ENCODE assay signal across 9 cellular contexts in the genomic region with DNA sequence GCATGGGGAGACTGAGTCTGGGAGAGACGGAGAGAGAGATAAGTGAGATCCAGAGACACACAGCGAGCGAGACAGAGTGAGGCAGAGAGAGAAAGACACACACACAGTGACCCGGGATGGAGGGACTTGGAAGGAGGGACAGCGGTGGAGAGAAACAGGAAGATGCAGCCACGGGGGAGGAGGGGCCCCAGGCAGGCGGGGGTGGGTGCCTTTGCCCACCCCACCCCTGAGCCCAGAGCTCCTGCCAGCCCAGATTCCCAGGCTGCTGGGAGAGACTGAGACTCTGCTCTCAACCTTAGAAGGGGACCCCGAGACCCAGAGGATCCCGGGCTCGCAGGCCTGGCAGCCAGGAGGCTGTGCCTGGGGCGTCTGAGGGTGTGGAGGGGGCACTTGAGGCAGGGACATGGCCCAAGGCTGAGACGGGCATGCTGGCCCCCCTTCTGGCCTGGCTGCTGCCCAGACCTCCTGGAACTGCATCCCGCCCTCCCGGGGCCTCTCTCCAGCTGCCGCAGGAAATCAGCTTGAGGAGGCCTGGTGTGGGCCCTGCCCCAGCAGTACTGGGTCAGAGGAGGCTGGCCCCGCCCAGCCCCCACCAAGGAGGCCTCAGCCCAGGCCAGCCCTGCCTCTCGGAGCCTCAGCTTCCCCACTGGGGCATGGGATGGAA. TPM values are rescaled to one million over a fixed set of nuclear protein-coding genes. Genes with fewer than 3 reads are reported as not detected.
DNase-seq lines count a peak whose midpoint lies in the region; ATAC-seq and TF ChIP-seq lines count a peak whose summit lies in the region.
"Had no signal": no experiment of that assay in that cellular context is flagged by ENCODE, and none has a peak within 500 bp of the region (broad histone marks: within the 10 kb centered on the region; RNA-seq: fewer than 3 reads in every experiment).

No MANE protein-coding gene starts in this region.

- no peak for TF ChIP-seq POLR2A in NB4 (IDR thresholded peaks at IDR 0.05; ENCODE audit: extremely low read depth, insufficient read length)

- H3K56ac ChIP-seq in mesendoderm (ENCODE audit: low read length): no peak overlapping the region

- peaks cover 39% of the 10 kb centered on the region for H3K36me3 ChIP-seq in thoracic aorta
- H3K36me3 ChIP-seq in mesendoderm (ENCODE audit: control insufficient read depth, insufficient read depth, low read length): peaks cover 10% of the 10 kb centered on the region

- H2BK5ac ChIP-seq in mesendoderm (ENCODE audit: low read length): no peak overlapping the region

- DNase-seq in NB4 (ENCODE audit: low read depth): peak; percentile 41
- peak in 2 of 10 donors; percentile 18 to 58 for DNase-seq in dorsolateral prefrontal cortex
- no peak for DNase-seq in memory B cell (ENCODE audit: low spot score in 2 of 2)
- DNase-seq in thoracic aorta (ENCODE audit: low spot score): peak; percentile 59
- DNase-seq in mesendoderm: no peak
- no peak for DNase-seq in activated T-cell treated with anti-CD3 and anti-CD28 coated beads for 4 hours
- DNase-seq in ecto neural progenitor cell (ENCODE audit: low spot score): no peak
- no peak for DNase-seq in KG1 (lab: John Stamatoyannopoulos, UW)

- H3K27ac Mint-ChIP-seq in memory B cell: peak overlapping the region; percentile 1

- H3K23ac ChIP-seq in mesendoderm (ENCODE audit: low read length): no peak overlapping the region

- H3K9ac ChIP-seq in mesendoderm (ENCODE audit: low read length): no peak overlapping the region

- H3K4me1 Mint-ChIP-seq in memory B cell: peaks cover 4% of the 10 kb centered on the region

- no peaks in the 10 kb centered on the region for H3K79me2 ChIP-seq in mesendoderm (ENCODE audit: control insufficient read depth, insufficient read depth, low read length)

- H3K79me1 ChIP-seq in mesendoderm (ENCODE audit: low read length): no peaks in the 10 kb centered on the region

- H3K36me3 Mint-ChIP-seq in memory B cell: peaks cover 1% of the 10 kb centered on the region

- intact Hi-C loops in dorsolateral prefrontal cortex (cut with DNase I): no loop called here

- H2BK120ac ChIP-seq in mesendoderm (ENCODE audit: low read depth, low read length): no peak overlapping the region

- no CpG with 5 or more reads among the region's 17 CpGs for WGBS in mesendoderm (ENCODE audit: extremely low coverage, insufficient coverage, low lambda C conversion rate)

- no peaks in the 10 kb centered on the region for H3K27me3 Mint-ChIP-seq in memory B cell

- peaks cover 57 to 83% of the 10 kb centered on the region in 2 donors for H3K4me1 ChIP-seq in thoracic aorta (ENCODE audit: control insufficient read depth in 1 of 2, low read depth in 2 of 2)
- no peaks in the 10 kb centered on the region for H3K4me1 ChIP-seq in mesendoderm (ENCODE audit: control insufficient read depth, low read depth, low read length)

- no peak overlapping the region for H2AK5ac ChIP-seq in mesendoderm (ENCODE audit: low read length)

- H2BK15ac ChIP-seq in mesendoderm (replicated peaks; ENCODE audit: low read depth): no peak overlapping the region

- H3K18ac ChIP-seq in mesendoderm (ENCODE audit: low read length): no peak overlapping the region

- no peaks in the 10 kb centered on the region for H3K9me3 ChIP-seq in thoracic aorta

- H3K4ac ChIP-seq in mesendoderm (ENCODE audit: low read depth, low read length): no peak overlapping the region

- no peak overlapping the region for H4K8ac ChIP-seq in mesendoderm (ENCODE audit: low read depth, low read length)

- TF ChIP-seq CTCF in NB4 (IDR thresholded peaks at IDR 0.05; ENCODE audit: low read depth, low read length) (no peak), dorsolateral prefrontal cortex (IDR thresholded peaks at IDR 0.05 in 54 of 56, conservative IDR thresholded peaks at IDR 0.05 in 2 of 56; ENCODE audit: low read depth in 1 of 56, partially characterized antibody in 56 of 56) (no peak), thoracic aorta (IDR thresholded peaks at IDR 0.05) (no peak)

- H4K5ac ChIP-seq in mesendoderm (ENCODE audit: low read length): no peak overlapping the region

- H3K4me2 ChIP-seq in mesendoderm (ENCODE audit: low read length): no peak overlapping the region

- H3K9me3 Mint-ChIP-seq in memory B cell: no peaks in the 10 kb centered on the region

- H3K27me3 ChIP-seq in dorsolateral prefrontal cortex (no peaks in the 10 kb centered on the region), thoracic aorta (replicated peaks; ENCODE audit: insufficient read depth) (no peaks in the 10 kb centered on the region), mesendoderm (ENCODE audit: insufficient read depth, low read length, poor library complexity) (no peaks in the 10 kb centered on the region)

- ATAC-seq in memory B cell (ENCODE audit: low read depth) (no peak), thoracic aorta (ENCODE audit: insufficient number of reproducible peaks, low FRiP score, low read depth) (peak; percentile 59)
- ATAC-seq: activated CD4-positive, CD25-positive, alpha-beta regulatory T cell treated with anti-CD3 and anti-CD28 coated beads, Interleukin-2, amount 50 U/mL, for 24 hours had no signal

- H3K4me3 ChIP-seq in NB4 (ENCODE audit: low read depth, low read length) (no peak overlapping the region), dorsolateral prefrontal cortex (peak overlapping the region in 1 of 59 donors; percentile 7), thoracic aorta (peak overlapping the region; percentile 67), mesendoderm (ENCODE audit: low read length) (no peak overlapping the region)

- H3K27ac ChIP-seq in dorsolateral prefrontal cortex (peak overlapping the region in 55 of 59 donors; percentile 28 to 87 (median 62)), thoracic aorta (peak overlapping the region; percentile 78 to 86), mesendoderm (ENCODE audit: low read depth, low read length) (no peak overlapping the region)

- no peak overlapping the region for H3K4me3 Mint-ChIP-seq in memory B cell

RNA-seq across cellular contexts. Expression of gene H1-8, which starts 18.1 kb away (rescaled TPM):
- total RNA-seq in dorsolateral prefrontal cortex (not detected), thoracic aorta (not detected)
- polyA plus RNA-seq in mesendoderm (2013, experiment 1 of 2): 0.06 TPM
- polyA plus RNA-seq in mesendoderm (2013, experiment 2 of 2): 0.15 TPM

RNA-seq across cellular contexts. Expression of gene RHO, which starts 32.6 kb away (rescaled TPM):
- 1 to 10 TPM in 42 of 120 experiments, under 1 TPM in 74, not detected in 4; 0.18 to 3.1 (median 0.82) TPM for total RNA-seq in dorsolateral prefrontal cortex
- total RNA-seq in thoracic aorta: not detected
- polyA plus RNA-seq in mesendoderm (2013, experiment 1 of 2): 0.04 TPM
- polyA plus RNA-seq in mesendoderm (2013, experiment 2 of 2): 0.03 TPM

RNA-seq across cellular contexts. Expression of gene PLXND1, which starts 45.4 kb away (rescaled TPM):
- total RNA-seq in dorsolateral prefrontal cortex (100 to 1,000 TPM in 73 of 120 experiments, 10 to 100 TPM in 47; 60.7 to 184 (median 106) TPM), thoracic aorta (100 to 1,000 TPM; 207 to 246 TPM)
- 94.2 TPM for polyA plus RNA-seq in mesendoderm (2013, experiment 1 of 2)
- polyA plus RNA-seq in mesendoderm (2013, experiment 2 of 2): 90.0 TPM

Comparison
In these comparisons a context has a peak if more than half of its experiments do, and no peak if none do; other contexts are left out.
1. DNase-seq: peak in NB4 (single experiment) and thoracic aorta (single experiment); none in memory B cell (0 of 2), mesendoderm (single experiment), activated T-cell treated with anti-CD3 and anti-CD28 coated beads for 4 hours (single experiment), ecto neural progenitor cell (single experiment) and KG1 (single experiment).